In genomic region chr15:66859688-66860253, GRCh38 we compare ENCODE assay signal across 20 cellular contexts.
"Had no signal": no experiment of that assay in that cellular context is flagged by ENCODE, and none has a peak within 500 bp of the region (broad histone marks: within the 10 kb centered on the region; RNA-seq: fewer than 3 reads in every experiment).

No MANE protein-coding gene starts in this region.

- H3K27ac ChIP-seq: ascending aorta, psoas muscle, suprapubic skin, upper lobe of right lung had no signal

- H3K27me3 ChIP-seq: ascending aorta, suprapubic skin, upper lobe of right lung had no signal

- ATAC-seq: activated T-cell treated with anti-CD3 and anti-CD28 coated beads, Interleukin-2, amount 50 U/mL, for 4 hours; effector memory CD8-positive, alpha-beta T cell; mucosa of descending colon; natural killer cell; psoas muscle; stimulated activated naive CD8-positive, alpha-beta T cell treated with anti-CD3 and anti-CD28 coated beads, Interleukin-15, Interleukin-2, amounts not matched to agents 100 U/mL and 50 U/mL, for 24 hours; upper lobe of right lung had no signal

- FAIRE-seq: bronchial epithelial cell had no signal

- DNase-seq: activated CD4-positive, alpha-beta T cell treated with anti-CD3 and anti-CD28 coated beads, Interleukin-2, amount 50 U/mL, for 1 hour; activated gamma-delta T cell treated with Interleukin-2 at 50 U/mL for 16 hours; activated naive CD8-positive, alpha-beta T cell treated with anti-CD3 and anti-CD28 coated beads for 36 hours; activated T-cell treated with anti-CD3 and anti-CD28 coated beads, Interleukin-2, amount 50 U/mL, for 4 hours; effector memory CD8-positive, alpha-beta T cell; erythroblast; hypothalamus; mucosa of descending colon; natural killer cell; nucleus accumbens; psoas muscle; stimulated activated CD4-positive, alpha-beta T cell treated with anti-CD3 and anti-CD28 coated beads, Interleukin-4, amount 100 ng/mL, for 1 hour; stimulated activated CD8-positive, alpha-beta memory T cell treated with anti-CD3 and anti-CD28 coated beads, Interleukin-4, amount 100 ng/mL, for 48 hours; stimulated activated naive CD8-positive, alpha-beta T cell treated with anti-CD3 and anti-CD28 coated beads, Interleukin-15, Interleukin-2, amounts not matched to agents 100 U/mL and 50 U/mL, for 24 hours; SW 1271; upper lobe of right lung had no signal

- H3K4me1 ChIP-seq: ascending aorta, psoas muscle, upper lobe of right lung had no signal

- H3K36me3 ChIP-seq: ascending aorta, suprapubic skin, upper lobe of right lung had no signal

- H3K4me3 ChIP-seq: ascending aorta, lung, mucosa of descending colon, psoas muscle, suprapubic skin, upper lobe of right lung had no signal

- H3K9me3 ChIP-seq: ascending aorta, mucosa of descending colon, psoas muscle, suprapubic skin, upper lobe of right lung had no signal
